19 cellular contexts compared by ENCODE assay signal in genomic region chr18:45521151-45521550, GRCh38.
A peak's percentile ranks its signal among the peaks of the same experiment; 100 is the strongest.
DNase-seq lines count a peak whose midpoint lies in the region; ATAC-seq, FAIRE-seq and TF ChIP-seq lines count a peak whose summit lies in the region.
"Had no signal": no experiment of that assay in that cellular context is flagged by ENCODE, and none has a peak within 500 bp of the region (broad histone marks: within the 10 kb centered on the region; RNA-seq: fewer than 3 reads in every experiment).

No MANE protein-coding gene starts in this region.

- H3K4me2 ChIP-seq in astrocyte (ENCODE audit: low read length) (peak overlapping the region; percentile 8), trophoblast cell (ENCODE audit: low read length) (no peak overlapping the region)

- 56 to 79% (median 74%) methylated on average over 1 of the region's 1 CpG for WGBS in heart left ventricle, 4 donors
- WGBS in trophoblast cell (ENCODE audit: extremely low coverage, insufficient coverage, insufficient read length): no CpG with 5 or more reads among the region's 1 CpG

- H3K9ac ChIP-seq in astrocyte (ENCODE audit: low read length) (no peak overlapping the region), trophoblast cell (ENCODE audit: low read length) (no peak overlapping the region)

- H3K4ac ChIP-seq in trophoblast cell (ENCODE audit: low read depth, low read length): no peak overlapping the region

- H3K14ac ChIP-seq in trophoblast cell (ENCODE audit: low read length): no peak overlapping the region

- H3K9me3 ChIP-seq in astrocyte (ENCODE audit: insufficient read depth, low read depth, low read length): no peaks in the 10 kb centered on the region
- H3K9me3 ChIP-seq in heart left ventricle: no peaks in the 10 kb centered on the region
- peaks cover 1% of the 10 kb centered on the region for H3K9me3 ChIP-seq in trophoblast cell (ENCODE audit: insufficient read depth, low read depth, low read length)
- H3K9me3 ChIP-seq: gastrocnemius medialis, uterus had no signal

- H3K27ac ChIP-seq in astrocyte (ENCODE audit: low read depth, low read length): no peak overlapping the region
- H3K27ac ChIP-seq in heart left ventricle: peak overlapping the region in 1 of 12 donors; percentile 42
- H3K27ac ChIP-seq in trophoblast cell (ENCODE audit: low read depth, low read length): no peak overlapping the region
- H3K27ac ChIP-seq: gastrocnemius medialis had no signal

- no peaks in the 10 kb centered on the region for H4K20me1 ChIP-seq in astrocyte (ENCODE audit: insufficient read depth, low read length)

- DNase-seq in AG20443 (ENCODE audit: low spot score): peak; percentile 71
- DNase-seq in astrocyte (ENCODE audit: low read depth): peak; percentile 94
- DNase-seq in heart left ventricle: no peak
- DNase-seq in trophoblast cell: peak; percentile 10 to 70
- no peak for DNase-seq in NCI-H2107 (lab: John Stamatoyannopoulos, UW)
- DNase-seq in nephron progenitor cell: no peak
- DNase-seq in SHP77 treated with DMSO at 0.1 percent for 48 hours (lab: John Stamatoyannopoulos, UW): no peak
- DNase-seq: cortex of kidney, DMS79, gastrocnemius medialis, NCI-H1436, NCI-H510A treated with DMSO at 0.1 percent for 48 hours had no signal

- no peak overlapping the region for H2BK12ac ChIP-seq in trophoblast cell (ENCODE audit: low read length)

- no peak overlapping the region for H3K18ac ChIP-seq in trophoblast cell (ENCODE audit: low read length)

- H3K36me3 ChIP-seq in astrocyte (ENCODE audit: insufficient read depth, low read length): no peaks in the 10 kb centered on the region
- H3K36me3 ChIP-seq in heart left ventricle: no peaks in the 10 kb centered on the region
- H3K36me3 ChIP-seq in trophoblast cell (ENCODE audit: control insufficient read depth in 1 of 2, insufficient read depth in 2 of 2, low read length in 2 of 2): no peaks in the 10 kb centered on the region
- H3K36me3 ChIP-seq: gastrocnemius medialis, uterus had no signal

- no peak overlapping the region for H2BK5ac ChIP-seq in trophoblast cell (ENCODE audit: low read depth, low read length, poor library complexity)

- FAIRE-seq in astrocyte (lab: Jason Lieb, UNC): peak; percentile 91
- FAIRE-seq: GM12878, TTC549 had no signal

- intact Hi-C loops in heart left ventricle (cut with DNase I): loop anchor here in 2 of 10 donors (10.0 kb wide), 2 partner anchors 94 to 246 kb away; partner anchors contain the start of gene SLC14A2 (in 1 of the 2)

- no peak overlapping the region for H3K23ac ChIP-seq in trophoblast cell (ENCODE audit: low read length)

- no peak overlapping the region for H3K4me3 Mint-ChIP-seq in astrocyte (ENCODE audit: unreplicated experiment)
- no peak overlapping the region for H3K4me3 Mint-ChIP-seq in nephron progenitor cell
- H3K4me3 Mint-ChIP-seq: activated naive CD4-positive, alpha-beta T cell treated with anti-CD3 and anti-CD28 coated beads for 36 hours; B cell; neural crest cell had no signal

- no peak overlapping the region for H4K12ac ChIP-seq in trophoblast cell (ENCODE audit: low read depth, low read length)

- H4K91ac ChIP-seq in trophoblast cell (ENCODE audit: low read depth, low read length): no peak overlapping the region

- H3K79me2 ChIP-seq in astrocyte (ENCODE audit: insufficient read depth, low read length): no peaks in the 10 kb centered on the region
- no peaks in the 10 kb centered on the region for H3K79me2 ChIP-seq in trophoblast cell (ENCODE audit: control insufficient read depth, insufficient read depth, low read length, poor library complexity)

- ATAC-seq in heart left ventricle (peak in 3 of 4 donors; percentile 23 to 52 (median 50)), GM18511 (IDR thresholded peaks at IDR 0.05; ENCODE audit: unreplicated experiment) (no peak)
- ATAC-seq: gastrocnemius medialis had no signal

- H2AFZ ChIP-seq in astrocyte (ENCODE audit: low read depth, low read length) (no peak overlapping the region), trophoblast cell (ENCODE audit: insufficient read depth, low read length, poor library complexity) (no peak overlapping the region)

- H3K4me3 ChIP-seq in astrocyte (ENCODE audit: insufficient read depth, low read depth, low read length) (no peak overlapping the region), heart left ventricle (no peak overlapping the region), trophoblast cell (ENCODE audit: low read depth, low read length) (no peak overlapping the region)
- H3K4me3 ChIP-seq: gastrocnemius medialis, GM12878, uterus had no signal

- TF ChIP-seq CTCF in astrocyte (IDR thresholded peaks at IDR 0.05; ENCODE audit: insufficient read depth, low read depth, low read length) (no peak), heart left ventricle (IDR thresholded peaks at IDR 0.05) (no peak), nephron progenitor cell (IDR thresholded peaks at IDR 0.05) (no peak)

- peaks cover 32% of the 10 kb centered on the region for H3K4me1 ChIP-seq in astrocyte (ENCODE audit: insufficient read depth, low read length)
- peaks cover 0 to 48% (median 3%) of the 10 kb centered on the region in 12 donors for H3K4me1 ChIP-seq in heart left ventricle
- H3K4me1 ChIP-seq in trophoblast cell (ENCODE audit: control insufficient read depth in 1 of 2, insufficient read depth in 2 of 2, low read length in 2 of 2): peaks cover 21 to 37% of the 10 kb centered on the region in 2 experiments

- H3K27ac Mint-ChIP-seq in astrocyte (ENCODE audit: unreplicated experiment) (no peak overlapping the region), nephron progenitor cell (no peak overlapping the region)
- H3K27ac Mint-ChIP-seq: activated naive CD4-positive, alpha-beta T cell treated with anti-CD3 and anti-CD28 coated beads for 36 hours; B cell had no signal

- H3K9me3 Mint-ChIP-seq in astrocyte (ENCODE audit: unreplicated experiment): no peaks in the 10 kb centered on the region
- no peaks in the 10 kb centered on the region for H3K9me3 Mint-ChIP-seq in nephron progenitor cell
- H3K9me3 Mint-ChIP-seq: activated naive CD4-positive, alpha-beta T cell treated with anti-CD3 and anti-CD28 coated beads for 36 hours; neural crest cell had no signal

- no peak for TF ChIP-seq POLR2A in heart left ventricle (IDR thresholded peaks at IDR 0.05)

- no peaks in the 10 kb centered on the region for H3K27me3 Mint-ChIP-seq in astrocyte (ENCODE audit: low read depth, unreplicated experiment)
- H3K27me3 Mint-ChIP-seq in nephron progenitor cell (ENCODE audit: low read depth, poor library complexity): peaks cover 3% of the 10 kb centered on the region

- H3K4me1 Mint-ChIP-seq in astrocyte (ENCODE audit: low read depth, unreplicated experiment) (peaks cover 52% of the 10 kb centered on the region), nephron progenitor cell (peaks cover 57% of the 10 kb centered on the region)
- H3K4me1 Mint-ChIP-seq: B cell had no signal

- no peak overlapping the region for H2AK5ac ChIP-seq in trophoblast cell (ENCODE audit: low read length)

- no peaks in the 10 kb centered on the region for H3K27me3 ChIP-seq in astrocyte (ENCODE audit: insufficient read depth, low read length)
- no peaks in the 10 kb centered on the region for H3K27me3 ChIP-seq in heart left ventricle
- H3K27me3 ChIP-seq in trophoblast cell (ENCODE audit: insufficient read depth, low read length): no peaks in the 10 kb centered on the region
- H3K27me3 ChIP-seq: gastrocnemius medialis, uterus had no signal

- no peaks in the 10 kb centered on the region for H3K36me3 Mint-ChIP-seq in astrocyte (ENCODE audit: low read depth, unreplicated experiment)
- H3K36me3 Mint-ChIP-seq in nephron progenitor cell (ENCODE audit: low read depth): no peaks in the 10 kb centered on the region

- H3K79me1 ChIP-seq in trophoblast cell (ENCODE audit: low read length): peaks cover 10% of the 10 kb centered on the region

- H4K8ac ChIP-seq in trophoblast cell (ENCODE audit: low read depth, low read length): no peak overlapping the region

- H2BK120ac ChIP-seq in trophoblast cell (ENCODE audit: insufficient read depth, low read length, poor library complexity): no peak overlapping the region

Comparison
In these comparisons a context has a peak if more than half of its experiments do, and no peak if none do; other contexts are left out.
1. DNase-seq: peak in AG20443 (single experiment), astrocyte (single experiment) and trophoblast cell (2 of 2); none in heart left ventricle (0 of 5), NCI-H2107 (single experiment), nephron progenitor cell (single experiment) and SHP77 treated with DMSO at 0.1 percent for 48 hours (single experiment).